11 cellular contexts compared by ENCODE assay signal in the genomic region with DNA sequence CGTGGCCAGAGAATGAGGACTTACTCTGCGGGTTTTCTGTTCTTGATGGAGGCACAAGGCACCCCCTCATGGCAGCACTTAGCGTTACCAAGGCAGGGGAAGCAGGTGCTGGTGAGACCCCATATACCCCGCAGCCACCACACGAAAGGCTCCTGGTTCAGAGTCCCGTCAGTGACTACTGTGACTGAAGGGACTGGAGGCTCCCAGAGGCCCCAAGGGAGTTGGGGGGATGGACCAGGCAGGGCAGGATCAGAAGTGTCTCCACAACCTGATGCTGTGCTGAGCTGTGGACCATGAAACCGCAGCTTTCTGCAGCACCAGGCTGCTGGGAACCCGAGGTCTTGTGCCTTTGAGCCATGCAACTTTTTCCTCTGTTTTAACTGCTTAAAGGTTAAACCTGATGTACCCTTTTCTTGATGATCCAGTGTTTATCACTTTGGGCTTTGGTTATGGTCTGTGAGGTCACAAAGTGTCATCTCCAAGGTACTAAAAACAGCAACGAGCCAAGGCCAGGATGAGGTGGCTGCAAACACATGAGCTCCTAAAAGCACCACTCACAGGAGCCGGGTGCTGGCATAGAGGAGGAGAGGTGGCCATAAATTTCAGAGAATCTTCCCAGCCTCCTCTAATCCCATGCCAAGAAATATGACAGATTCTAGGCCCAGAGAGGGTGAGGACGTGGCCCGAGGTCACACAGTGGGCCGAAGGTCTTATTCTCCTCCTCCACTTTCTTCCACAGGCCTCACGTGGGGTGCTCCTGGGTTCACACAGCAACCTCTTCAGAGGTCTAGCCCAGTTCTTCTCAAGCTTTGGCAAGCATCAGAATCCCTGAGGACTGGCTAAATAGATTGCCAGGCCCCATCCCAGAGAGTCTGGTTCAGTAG. TPM values are rescaled to one million over a fixed set of nuclear protein-coding genes. Genes with fewer than 3 reads are reported as not detected.
DNase-seq lines count a peak whose midpoint lies in the region; ATAC-seq lines count a peak whose summit lies in the region.
"Had no signal": no experiment of that assay in that cellular context is flagged by ENCODE, and none has a peak within 500 bp of the region (broad histone marks: within the 10 kb centered on the region; RNA-seq: fewer than 3 reads in every experiment).

No MANE protein-coding gene starts in this region.

- H3K36me3 Mint-ChIP-seq in activated T-helper 17 cell treated with anti-CD3 and anti-CD28 coated beads, Interleukin-2, amount 50 U/mL, for 72 hours (ENCODE audit: low read depth) = no peaks in the 10 kb centered on the region
- no peaks in the 10 kb centered on the region for H3K36me3 Mint-ChIP-seq in stimulated activated naive CD8-positive, alpha-beta T cell treated with anti-CD3 and anti-CD28 coated beads, Interleukin-15, Interleukin-2, amounts not matched to agents 100 ng/mL and 50 ng/mL, for 24 hours (ENCODE audit: low read depth)

- peaks cover 19% of the 10 kb centered on the region for H3K4me1 Mint-ChIP-seq in activated T-helper 17 cell treated with anti-CD3 and anti-CD28 coated beads, Interleukin-2, amount 50 U/mL, for 72 hours
- peaks cover 80% of the 10 kb centered on the region for H3K4me1 Mint-ChIP-seq in stimulated activated naive CD8-positive, alpha-beta T cell treated with anti-CD3 and anti-CD28 coated beads, Interleukin-15, Interleukin-2, amounts not matched to agents 100 ng/mL and 50 ng/mL, for 24 hours (ENCODE audit: low read depth)

- DNase-seq in Right ventricle myocardium inferior (ENCODE audit: missing footprints) (peak; percentile 51), Right ventricle myocardium superior (no peak), NCI-H82 (lab: John Stamatoyannopoulos, UW) (no peak), SKM-1 treated with dmso at 0.1 percent for 144 hours (lab: John Stamatoyannopoulos, UW; ENCODE audit: unreplicated experiment) (no peak)
- DNase-seq: activated effector memory CD4-positive, alpha-beta T cell treated with anti-CD3 and anti-CD28 coated beads, Interleukin-2, amount 50 U/mL, for 16 hours; NCI-H2029 treated with DMSO at 0.1 percent for 48 hours had no signal

- no peak overlapping the region for H3K4me3 Mint-ChIP-seq in activated T-helper 17 cell treated with anti-CD3 and anti-CD28 coated beads, Interleukin-2, amount 50 U/mL, for 72 hours
- no peak overlapping the region for H3K4me3 Mint-ChIP-seq in stimulated activated naive CD8-positive, alpha-beta T cell treated with anti-CD3 and anti-CD28 coated beads, Interleukin-15, Interleukin-2, amounts not matched to agents 100 ng/mL and 50 ng/mL, for 24 hours

- no peaks in the 10 kb centered on the region for H3K9me3 Mint-ChIP-seq in activated T-helper 17 cell treated with anti-CD3 and anti-CD28 coated beads, Interleukin-2, amount 50 U/mL, for 72 hours
- no peaks in the 10 kb centered on the region for H3K9me3 Mint-ChIP-seq in stimulated activated naive CD8-positive, alpha-beta T cell treated with anti-CD3 and anti-CD28 coated beads, Interleukin-15, Interleukin-2, amounts not matched to agents 100 ng/mL and 50 ng/mL, for 24 hours

- peaks cover 2% of the 10 kb centered on the region for H3K27me3 Mint-ChIP-seq in activated T-helper 17 cell treated with anti-CD3 and anti-CD28 coated beads, Interleukin-2, amount 50 U/mL, for 72 hours
- peaks cover 17% of the 10 kb centered on the region for H3K27me3 Mint-ChIP-seq in stimulated activated naive CD8-positive, alpha-beta T cell treated with anti-CD3 and anti-CD28 coated beads, Interleukin-15, Interleukin-2, amounts not matched to agents 100 ng/mL and 50 ng/mL, for 24 hours

- intact Hi-C loops in Right ventricle myocardium inferior (cut with DNase I) (loop anchor here (5.0 to 10.0 kb wide), 3 partner anchors 57 to 470 kb away; partner anchors contain the start of gene WNT11), Right ventricle myocardium superior (cut with DNase I) (no loop called here)

- no peak overlapping the region for H3K27ac Mint-ChIP-seq in activated T-helper 17 cell treated with anti-CD3 and anti-CD28 coated beads, Interleukin-2, amount 50 U/mL, for 72 hours
- H3K27ac Mint-ChIP-seq in stimulated activated naive CD8-positive, alpha-beta T cell treated with anti-CD3 and anti-CD28 coated beads, Interleukin-15, Interleukin-2, amounts not matched to agents 100 ng/mL and 50 ng/mL, for 24 hours = peak overlapping the region; percentile 78

- no peak for ATAC-seq in Right ventricle myocardium inferior
- no peak for ATAC-seq in Right ventricle myocardium superior (ENCODE audit: poor library complexity)
- ATAC-seq in HG02852 (IDR thresholded peaks at IDR 0.05; ENCODE audit: unreplicated experiment) = peak; percentile 28
- peak; percentile 25 for ATAC-seq in activated T-helper 17 cell treated with anti-CD3 and anti-CD28 coated beads, Interleukin-2, amount 50 U/mL, for 72 hours (replicated peaks)
- ATAC-seq in HG03097 (IDR thresholded peaks at IDR 0.05; ENCODE audit: low FRiP score, unreplicated experiment) = no peak
- ATAC-seq: A549 had no signal

RNA-seq across cellular contexts. Expression of gene LRRC32, which starts 4.2 kb away (rescaled TPM):
- 32.5 TPM for total RNA-seq in Right ventricle myocardium inferior
- 30.3 TPM for total RNA-seq in Right ventricle myocardium superior
- 1 to 10 TPM; 4.5 to 5.6 TPM for total RNA-seq in activated T-helper 17 cell treated with anti-CD3 and anti-CD28 coated beads, Interleukin-2, amount 50 U/mL, for 72 hours

Comparison
In these comparisons a context has a peak if more than half of its experiments do, and no peak if none do; other contexts are left out.
1. ATAC-seq: peak in HG02852 (single experiment) and activated T-helper 17 cell treated with anti-CD3 and anti-CD28 coated beads, Interleukin-2, amount 50 U/mL, for 72 hours (single experiment); none in Right ventricle myocardium inferior (single experiment), Right ventricle myocardium superior (single experiment) and HG03097 (single experiment).